Comparison of ENCODE assay signal across 18 cellular contexts in the genomic region with DNA sequence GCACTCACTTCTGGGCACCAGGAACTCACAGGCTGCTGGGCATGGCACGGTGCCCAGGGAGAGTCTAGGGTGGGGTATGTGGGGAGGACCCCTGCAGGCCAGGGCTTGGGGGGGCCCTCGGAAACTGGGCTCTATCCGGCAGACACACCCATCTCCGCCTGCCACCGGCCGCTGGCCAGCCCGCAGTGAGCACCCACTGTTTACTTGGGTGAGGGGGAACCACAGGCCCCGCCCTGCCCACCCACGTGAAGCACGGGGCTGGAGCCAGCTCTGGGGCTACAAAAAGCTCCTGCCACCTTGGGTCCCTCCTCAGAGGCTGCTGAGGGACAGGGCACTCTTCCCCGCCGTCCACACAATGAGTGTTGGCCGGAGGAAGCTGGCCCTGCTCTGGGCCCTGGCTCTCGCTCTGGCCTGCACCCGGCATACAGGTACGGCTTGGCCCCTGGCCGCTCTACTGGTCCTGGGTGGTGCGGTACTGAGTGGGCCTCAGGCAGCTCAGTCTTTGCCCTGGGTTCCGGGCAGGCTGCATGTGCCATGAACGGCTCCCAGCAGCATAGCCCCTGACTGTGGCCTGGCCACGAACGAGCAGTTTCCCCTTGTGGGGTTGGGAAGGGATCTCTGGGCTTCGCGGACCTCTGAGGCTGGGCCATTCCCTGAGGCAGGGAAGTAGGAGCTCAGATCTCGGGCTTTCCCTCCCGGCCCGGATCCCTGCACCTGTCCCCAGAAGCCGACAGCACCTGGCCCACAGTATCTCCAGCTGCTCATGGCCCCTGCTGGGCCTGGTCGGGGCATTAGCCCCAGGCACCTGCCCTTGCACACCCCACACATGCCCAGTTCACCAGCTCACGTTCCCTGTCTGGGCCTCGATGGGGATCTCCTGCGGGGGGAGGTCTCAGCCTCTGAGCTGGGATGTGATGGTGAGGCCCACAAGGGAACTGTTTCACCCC. TPM values are rescaled to one million over a fixed set of nuclear protein-coding genes. Genes with fewer than 3 reads are reported as not detected.
A peak's percentile ranks its signal among the peaks of the same experiment; 100 is the strongest.
DNase-seq lines count a peak whose midpoint lies in the region; ATAC-seq and TF ChIP-seq lines count a peak whose summit lies in the region.
"Had no signal": no experiment of that assay in that cellular context is flagged by ENCODE, and none has a peak within 500 bp of the region (broad histone marks: within the 10 kb centered on the region; RNA-seq: fewer than 3 reads in every experiment).

A gene with protein sequence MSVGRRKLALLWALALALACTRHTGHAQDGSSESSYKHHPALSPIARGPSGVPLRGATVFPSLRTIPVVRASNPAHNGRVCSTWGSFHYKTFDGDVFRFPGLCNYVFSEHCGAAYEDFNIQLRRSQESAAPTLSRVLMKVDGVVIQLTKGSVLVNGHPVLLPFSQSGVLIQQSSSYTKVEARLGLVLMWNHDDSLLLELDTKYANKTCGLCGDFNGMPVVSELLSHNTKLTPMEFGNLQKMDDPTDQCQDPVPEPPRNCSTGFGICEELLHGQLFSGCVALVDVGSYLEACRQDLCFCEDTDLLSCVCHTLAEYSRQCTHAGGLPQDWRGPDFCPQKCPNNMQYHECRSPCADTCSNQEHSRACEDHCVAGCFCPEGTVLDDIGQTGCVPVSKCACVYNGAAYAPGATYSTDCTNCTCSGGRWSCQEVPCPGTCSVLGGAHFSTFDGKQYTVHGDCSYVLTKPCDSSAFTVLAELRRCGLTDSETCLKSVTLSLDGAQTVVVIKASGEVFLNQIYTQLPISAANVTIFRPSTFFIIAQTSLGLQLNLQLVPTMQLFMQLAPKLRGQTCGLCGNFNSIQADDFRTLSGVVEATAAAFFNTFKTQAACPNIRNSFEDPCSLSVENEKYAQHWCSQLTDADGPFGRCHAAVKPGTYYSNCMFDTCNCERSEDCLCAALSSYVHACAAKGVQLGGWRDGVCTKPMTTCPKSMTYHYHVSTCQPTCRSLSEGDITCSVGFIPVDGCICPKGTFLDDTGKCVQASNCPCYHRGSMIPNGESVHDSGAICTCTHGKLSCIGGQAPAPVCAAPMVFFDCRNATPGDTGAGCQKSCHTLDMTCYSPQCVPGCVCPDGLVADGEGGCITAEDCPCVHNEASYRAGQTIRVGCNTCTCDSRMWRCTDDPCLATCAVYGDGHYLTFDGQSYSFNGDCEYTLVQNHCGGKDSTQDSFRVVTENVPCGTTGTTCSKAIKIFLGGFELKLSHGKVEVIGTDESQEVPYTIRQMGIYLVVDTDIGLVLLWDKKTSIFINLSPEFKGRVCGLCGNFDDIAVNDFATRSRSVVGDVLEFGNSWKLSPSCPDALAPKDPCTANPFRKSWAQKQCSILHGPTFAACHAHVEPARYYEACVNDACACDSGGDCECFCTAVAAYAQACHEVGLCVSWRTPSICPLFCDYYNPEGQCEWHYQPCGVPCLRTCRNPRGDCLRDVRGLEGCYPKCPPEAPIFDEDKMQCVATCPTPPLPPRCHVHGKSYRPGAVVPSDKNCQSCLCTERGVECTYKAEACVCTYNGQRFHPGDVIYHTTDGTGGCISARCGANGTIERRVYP (N-terminal part only) (plus strand): TSS at position 309 of the 947 bp plus-strand sequence. CDS start 47 bp downstream, at position 356.

- H3K27ac ChIP-seq in Panc1 (ENCODE audit: low read length) (peak within 1 kb of the TSS; percentile 62), neuronal stem cell (replicated peaks; ENCODE audit: low read length) (no peak within 1 kb of the TSS), SJCRH30 (no peak within 1 kb of the TSS)
- H3K27ac ChIP-seq: KMS-11, right lobe of liver had no signal

- peak; percentile 11 to 70 for DNase-seq in NCI-H526 (lab: John Stamatoyannopoulos, UW)
- DNase-seq in NCI-H526 treated with DMSO at 0.1 percent for 48 hours (lab: John Stamatoyannopoulos, UW), result no peak
- peak; percentile 19 for DNase-seq in GM10266 (ENCODE audit: extremely low spot score)
- DNase-seq in Panc1 (ENCODE audit: low read depth, low spot score), result no peak
- DNase-seq in neuronal stem cell (ENCODE audit: low spot score), result no peak
- no peak for DNase-seq in SJCRH30
- no peak for DNase-seq in GDM1 (lab: John Stamatoyannopoulos, UW)
- DNase-seq: activated CD4-positive, alpha-beta T cell treated with anti-CD3 and anti-CD28 coated beads, Interleukin-2, amount 50 U/mL, for 4 hours; hippocampal formation; NCI-H1436; nephron progenitor cell; stimulated activated CD4-positive, alpha-beta T cell treated with anti-CD3 and anti-CD28 coated beads, Interleukin-4, amount 100 ng/mL, for 24 hours; T-helper 9 cell had no signal

- H3K9ac ChIP-seq in neuronal stem cell (ENCODE audit: low read depth, low read length, poor library complexity), result peak within 1 kb of the TSS; percentile 63
- H3K9ac ChIP-seq: KMS-11 had no signal

- no TSS peak for BruUV-seq in Panc1 (replicated peaks; lab: Mats Ljungman, UMichigan)

- H3K4me3 ChIP-seq in Panc1 (ENCODE audit: low read depth in 2 of 2, low read length in 2 of 2) (no peak within 1 kb of the TSS), neuronal stem cell (ENCODE audit: low read length in 2 of 2) (no peak within 1 kb of the TSS), SJCRH30 (no peak within 1 kb of the TSS)
- H3K4me3 ChIP-seq: right lobe of liver had no signal

- no peak within 1 kb of the TSS for H3K4ac ChIP-seq in neuronal stem cell (ENCODE audit: low read length)

- in situ Hi-C loops in Panc1 (cut with HindIII; ENCODE audit: low pct_unique_long_range_greater_than_20kb, low sequenced_read_pairs), result no loop called here

- H3K23ac ChIP-seq in neuronal stem cell (ENCODE audit: low read depth, low read length, poor library complexity), result peak within 1 kb of the TSS; percentile 73

- H2BK15ac ChIP-seq in neuronal stem cell (ENCODE audit: low read length), result peak within 1 kb of the TSS; percentile 32

- peak within 1 kb of the TSS; percentile 65 for H4K8ac ChIP-seq in neuronal stem cell (ENCODE audit: low read depth, low read length)

- TF ChIP-seq CTCF in GM10266 (IDR thresholded peaks at IDR 0.05; ENCODE audit: control insufficient read depth, insufficient read depth, low read depth, missing control alignments), result no peak
- no peak for TF ChIP-seq CTCF in Panc1 (IDR thresholded peaks at IDR 0.05)

- no peak within 1 kb of the TSS for H4K91ac ChIP-seq in neuronal stem cell (ENCODE audit: low read depth, low read length, poor library complexity)

- ATAC-seq in Panc1, result no peak
- no peak for ATAC-seq in HG03342 (IDR thresholded peaks at IDR 0.05; ENCODE audit: unreplicated experiment)
- ATAC-seq: right lobe of liver had no signal

- no CpG with 5 or more reads among the region's 32 CpGs for whole genome bisulfite sequencing in neuronal stem cell (ENCODE audit: extremely low coverage in 2 of 2, insufficient read length in 2 of 2, insufficient replicate concordance in 1 of 2), 2 donors

- H3K14ac ChIP-seq in neuronal stem cell (ENCODE audit: low read length), result no peak within 1 kb of the TSS

- H3K36me3 ChIP-seq in Panc1 (ENCODE audit: control insufficient read depth, insufficient read depth, low read length), result no peaks in the 10 kb centered on the region
- H3K36me3 ChIP-seq in neuronal stem cell (replicated peaks in 1 of 2; ENCODE audit: control insufficient read depth in 2 of 2, insufficient read depth in 2 of 2, low read length in 2 of 2), result no peaks in the 10 kb centered on the region
- no peaks in the 10 kb centered on the region for H3K36me3 ChIP-seq in SJCRH30
- H3K36me3 ChIP-seq: right lobe of liver had no signal

- H3K4me1 ChIP-seq in Panc1 (ENCODE audit: control insufficient read depth, insufficient read depth, low read length) (peaks cover 30% of the 10 kb centered on the region), neuronal stem cell (ENCODE audit: control insufficient read depth in 2 of 2, insufficient read depth in 1 of 2, low read depth in 1 of 2, low read length in 2 of 2) (no peaks in the 10 kb centered on the region), SJCRH30 (peaks cover 9% of the 10 kb centered on the region; the same call in 1 of the 2 replicates)
- H3K4me1 ChIP-seq: right lobe of liver had no signal

- H3K79me1 ChIP-seq in neuronal stem cell (ENCODE audit: low read depth, low read length), result peaks cover 3% of the 10 kb centered on the region

- POLR2A ChIA-PET in Panc1 (lab: Charles Lee), result interaction anchor here (0.6 kb wide), 2 partner anchors 41 to 114 kb away, joined by 3 read pairs; no protein-coding TSS in a partner anchor

- H3K9me3 ChIP-seq in Panc1 (ENCODE audit: control insufficient read depth, insufficient read depth, low read depth, low read length), result peaks cover 4% of the 10 kb centered on the region; the same call in 1 of the 2 replicates
- peaks cover 0 to 12% of the 10 kb centered on the region in 2 donors for H3K9me3 ChIP-seq in neuronal stem cell (replicated peaks in 1 of 2; ENCODE audit: control insufficient read depth in 2 of 2, insufficient read depth in 1 of 2, low read depth in 1 of 2, low read length in 2 of 2)
- peaks cover 6% of the 10 kb centered on the region; the same call in 1 of the 2 replicates for H3K9me3 ChIP-seq in SJCRH30 (replicated peaks)
- H3K9me3 ChIP-seq: right lobe of liver had no signal

- H3K18ac ChIP-seq in neuronal stem cell (ENCODE audit: low read length), result peak within 1 kb of the TSS; percentile 76

- H2AFZ ChIP-seq in neuronal stem cell (ENCODE audit: low read length), result no peak within 1 kb of the TSS

- CTCF ChIA-PET in Panc1 (lab: Charles Lee), result interaction anchor here (0.6 kb wide), 2 partner anchors 24 to 675 kb away, joined by 7 to 8 read pairs; no protein-coding TSS in a partner anchor

- H3K27me3 ChIP-seq in Panc1 (ENCODE audit: control insufficient read depth, insufficient read depth, low read length), result no peaks in the 10 kb centered on the region
- H3K27me3 ChIP-seq in neuronal stem cell (ENCODE audit: control insufficient read depth in 3 of 3, insufficient read depth in 3 of 3, low read depth in 1 of 3, low read length in 3 of 3), result peaks cover 0 to 14% (median 0%) of the 10 kb centered on the region in 3 experiments
- peaks cover 3% of the 10 kb centered on the region; the same call in 1 of the 2 replicates for H3K27me3 ChIP-seq in SJCRH30
- H3K27me3 ChIP-seq: right lobe of liver had no signal

- H2BK120ac ChIP-seq in neuronal stem cell (ENCODE audit: low read depth, low read length), result no peak within 1 kb of the TSS

- H2BK12ac ChIP-seq in neuronal stem cell (ENCODE audit: low read length), result no peak within 1 kb of the TSS

- peak within 1 kb of the TSS; percentile 93 for H2BK5ac ChIP-seq in neuronal stem cell (ENCODE audit: low read length)

- H3K4me2 ChIP-seq in neuronal stem cell (ENCODE audit: insufficient read depth, low read length, poor library complexity, severe bottlenecking), result no peak within 1 kb of the TSS
- H3K4me2 ChIP-seq: KMS-11 had no signal

- intact Hi-C loops in Panc1 (cut with micrococcal nuclease; ENCODE audit: unreplicated experiment), result no loop called here

- peak within 1 kb of the TSS; percentile 84 for H2AK5ac ChIP-seq in neuronal stem cell (ENCODE audit: low read depth, low read length)

RNA-seq across cellular contexts. Expression of the gene that starts here (rescaled TPM):
- 0.03 TPM for total RNA-seq in Panc1 (2021; ENCODE audit: unreplicated experiment)
- polyA plus RNA-seq in Panc1 (2012; ENCODE audit: insufficient read length), result 0.04 TPM
- not detected for polyA plus RNA-seq in neuronal stem cell (2013, experiment 1 of 2)
- not detected for polyA plus RNA-seq in neuronal stem cell (2013, experiment 2 of 2)
- total RNA-seq in SJCRH30 (2014; rRNA removed; shearing (Covaris generic)), result not detected in 2 replicates
- total RNA-seq: dermis microvascular lymphatic vessel endothelial cell, H4, right lobe of liver had no signal

Comparison
In these comparisons a context has a peak if more than half of its experiments do, and no peak if none do; other contexts are left out.
1. DNase-seq: peak in NCI-H526 (2 of 2) and GM10266 (single experiment); none in NCI-H526 treated with DMSO at 0.1 percent for 48 hours (single experiment), Panc1 (single experiment), neuronal stem cell (single experiment), SJCRH30 (0 of 2) and GDM1 (single experiment).